ENCODE assay signal across 8 cellular contexts in genomic region chr9:135499326-135500070, GRCh38. TPM values are rescaled to one million over a fixed set of nuclear protein-coding genes. Genes with fewer than 3 reads are reported as not detected.
DNase-seq lines count a peak whose midpoint lies in the region; ATAC-seq and TF ChIP-seq lines count a peak whose summit lies in the region.

No MANE protein-coding gene starts in this region.

- WGBS in right cardiac atrium: under 1% methylated on average over 58 of the region's 58 CpGs
- WGBS in psoas muscle, 3 donors: 1% methylated on average over 54 to 58 of the region's 58 CpGs

- no peaks in the 10 kb centered on the region for H3K27me3 ChIP-seq in right cardiac atrium (ENCODE audit: control insufficient read depth, insufficient read depth)
- no peaks in the 10 kb centered on the region for H3K27me3 ChIP-seq in psoas muscle (ENCODE audit: insufficient read depth in 3 of 3, low read length in 2 of 3)
- H3K27me3 ChIP-seq in upper lobe of right lung: no peaks in the 10 kb centered on the region

- ATAC-seq in right cardiac atrium (peak; percentile 91 to 93), psoas muscle (peak; percentile 88 to 94 (median 90)), upper lobe of right lung (peak; percentile 80)

- peaks cover 7% of the 10 kb centered on the region for H3K4me1 Mint-ChIP-seq in T-helper 2 cell treated with Interferon-gamma antibody and Interleukin-4, amounts not matched to agents 5 μg/mL and 100 μg/mL, for 36 hours (ENCODE audit: low read depth)

- TF ChIP-seq CTCF in psoas muscle (IDR thresholded peaks at IDR 0.05) (no peak), upper lobe of right lung (IDR thresholded peaks at IDR 0.05) (no peak)

- peaks cover 7% of the 10 kb centered on the region for H3K27me3 Mint-ChIP-seq in T-helper 2 cell treated with Interferon-gamma antibody and Interleukin-4, amounts not matched to agents 5 μg/mL and 100 μg/mL, for 36 hours (ENCODE audit: low read depth)

- peak overlapping the region; percentile 71 for H3K4me3 ChIP-seq in right cardiac atrium (ENCODE audit: low read length)
- H3K4me3 ChIP-seq in psoas muscle: peak overlapping the region; percentile 86
- H3K4me3 ChIP-seq in upper lobe of right lung: peak overlapping the region; percentile 91

- H3K27ac ChIP-seq in right cardiac atrium (ENCODE audit: low read length): peak overlapping the region; percentile 16
- H3K27ac ChIP-seq in psoas muscle: peak overlapping the region; percentile 65
- peak overlapping the region; percentile 85 for H3K27ac ChIP-seq in upper lobe of right lung

- intact Hi-C loops in right cardiac atrium (cut with DNase I) (no loop called here), psoas muscle (cut with DNase I) (loop anchor here (5.0 to 10.0 kb wide), 2 partner anchors 1192 to 1365 kb away; partner anchors contain the start of gene WDR5 (in 1 of the 2)), upper lobe of right lung (cut with DNase I) (no loop called here)

- peak overlapping the region; percentile 45 for H3K27ac Mint-ChIP-seq in T-helper 2 cell treated with Interferon-gamma antibody and Interleukin-4, amounts not matched to agents 5 μg/mL and 100 μg/mL, for 36 hours

- H3K4me1 ChIP-seq in right cardiac atrium (ENCODE audit: control insufficient read depth, insufficient read depth, low read length): no peaks in the 10 kb centered on the region
- peaks cover 10% of the 10 kb centered on the region for H3K4me1 ChIP-seq in psoas muscle
- H3K4me1 ChIP-seq in upper lobe of right lung: peaks cover 21% of the 10 kb centered on the region

- H3K36me3 ChIP-seq in psoas muscle (ENCODE audit: insufficient read depth in 1 of 2, low read depth in 1 of 2) (peaks cover 0 to 25% of the 10 kb centered on the region in 2 donors), upper lobe of right lung (peaks cover 18% of the 10 kb centered on the region)

- no peaks in the 10 kb centered on the region for H3K9me3 Mint-ChIP-seq in T-helper 2 cell treated with Interferon-gamma antibody and Interleukin-4, amounts not matched to agents 5 μg/mL and 100 μg/mL, for 36 hours

- H3K9me3 ChIP-seq in right cardiac atrium (ENCODE audit: control insufficient read depth, low read length): no peaks in the 10 kb centered on the region
- H3K9me3 ChIP-seq in psoas muscle: no peaks in the 10 kb centered on the region
- no peaks in the 10 kb centered on the region for H3K9me3 ChIP-seq in upper lobe of right lung

- H3K36me3 Mint-ChIP-seq in T-helper 2 cell treated with Interferon-gamma antibody and Interleukin-4, amounts not matched to agents 5 μg/mL and 100 μg/mL, for 36 hours (ENCODE audit: low read depth): peaks cover 17% of the 10 kb centered on the region

- DNase-seq in D341Med (ENCODE audit: low spot score) (peak; percentile 93), HCEC 1CT (peak; percentile 81), NCI-H1436 (lab: John Stamatoyannopoulos, UW) (peak; percentile 85), anterior cingulate cortex (lab: John Stamatoyannopoulos, UW) (peak; percentile 30 to 98 (median 90)), right cardiac atrium (peak; percentile 98 to 99 (median 99)), psoas muscle (peak; percentile 97), upper lobe of right lung (peak; percentile 98)
- DNase-seq in T-helper 2 cell treated with Interferon-gamma antibody and Interleukin-4, amounts not matched to agents 5 μg/mL and 100 μg/mL, for 36 hours (ENCODE audit: low spot score): peak; percentile 82

- peak overlapping the region; percentile 65 for H3K4me3 Mint-ChIP-seq in T-helper 2 cell treated with Interferon-gamma antibody and Interleukin-4, amounts not matched to agents 5 μg/mL and 100 μg/mL, for 36 hours

RNA-seq across cellular contexts. Expression of gene MRPS2, which starts 1.0 kb away (rescaled TPM):
- total RNA-seq in right cardiac atrium: 10 to 100 TPM; 27.1 to 39.5 (median 37.8) TPM
- 48.9 TPM for polyA plus RNA-seq in right cardiac atrium
- total RNA-seq in psoas muscle: 10 to 100 TPM; 36.8 to 47.1 (median 41.5) TPM
- polyA plus RNA-seq in psoas muscle: 10 to 100 TPM; 57.7 to 78.8 (median 65.5) TPM
- total RNA-seq in upper lobe of right lung: 23.0 TPM

RNA-seq across cellular contexts. Expression of gene PPP1R26, which starts 19.9 kb away (rescaled TPM):
- total RNA-seq in right cardiac atrium (10 to 100 TPM; 15.7 to 23.8 (median 20.0) TPM), psoas muscle (1 to 10 TPM; 3.0 to 9.5 (median 4.8) TPM), upper lobe of right lung (27.5 TPM)
- polyA plus RNA-seq in right cardiac atrium (14.5 TPM), psoas muscle (1 to 10 TPM; 2.0 to 5.3 (median 3.4) TPM)

RNA-seq across cellular contexts. Expression of gene LCN1, which starts 21.7 kb away (rescaled TPM):
- total RNA-seq in right cardiac atrium (1 to 10 TPM in 1 of 4 donors, under 1 TPM in 1, not detected in 2; 0.42 to 4.0 TPM), psoas muscle (under 1 TPM in 1 of 4 donors, not detected in 3; 0.71 TPM), upper lobe of right lung (not detected)
- polyA plus RNA-seq in right cardiac atrium (not detected), psoas muscle (not detected)

RNA-seq across cellular contexts. Expression of gene OBP2A, which starts 46.4 kb away (rescaled TPM):
- total RNA-seq in right cardiac atrium: not detected
- polyA plus RNA-seq in right cardiac atrium: not detected
- not detected for total RNA-seq in psoas muscle
- not detected for polyA plus RNA-seq in psoas muscle
- not detected for total RNA-seq in upper lobe of right lung

Comparison
In these comparisons a context has a peak if more than half of its experiments do, and no peak if none do; other contexts are left out.
1. Peak in every context shown above with its lines: DNase-seq, ATAC-seq, H3K4me3 ChIP-seq and H3K27ac ChIP-seq.
2. H3K27ac ChIP-seq: peak in every context shown above with its lines; median percentile 85 in upper lobe of right lung; 65 in psoas muscle; 16 in right cardiac atrium.
3. intact Hi-C loops: an anchor here in psoas muscle (5.0 to 10.0 kb wide); none called in right cardiac atrium and upper lobe of right lung.